Comparison of ENCODE assay signal across 19 cellular contexts in genomic region chr17:73815474-73815873, GRCh38.
DNase-seq lines count a peak whose midpoint lies in the region; ATAC-seq and TF ChIP-seq lines count a peak whose summit lies in the region.
"Had no signal": no experiment of that assay in that cellular context is flagged by ENCODE, and none has a peak within 500 bp of the region (broad histone marks: within the 10 kb centered on the region; RNA-seq: fewer than 3 reads in every experiment).

No MANE protein-coding gene starts in this region.

- no peak overlapping the region for H3K9ac ChIP-seq in neural progenitor cell
- H3K9ac ChIP-seq: BLaER1, KMS-11 had no signal

- intact Hi-C loops in cardiac septum (cut with DNase I) (no loop called here), left ventricle myocardium inferior (cut with micrococcal nuclease) (no loop called here)

- H3K36me3 Mint-ChIP-seq in WTC11 (peaks cover 13% of the 10 kb centered on the region), neural progenitor cell (peaks cover 4% of the 10 kb centered on the region)
- H3K36me3 Mint-ChIP-seq: CD14-positive monocyte; CD4-positive, alpha-beta memory T cell had no signal

- no peak overlapping the region for H3K27ac ChIP-seq in left ventricle myocardium inferior (replicated peaks)
- H3K27ac ChIP-seq in neural progenitor cell = no peak overlapping the region
- H3K27ac ChIP-seq: 22Rv1, A549, BLaER1, KMS-11 had no signal

- H4K20me1 ChIP-seq in neural progenitor cell (ENCODE audit: low read depth) = no peaks in the 10 kb centered on the region
- H4K20me1 ChIP-seq: BLaER1 had no signal

- H3K9me3 Mint-ChIP-seq in WTC11 (peaks cover 13% of the 10 kb centered on the region), neural progenitor cell (peaks cover 16% of the 10 kb centered on the region)
- H3K9me3 Mint-ChIP-seq: CD4-positive, alpha-beta memory T cell had no signal

- POLR2A ChIA-PET in WTC11 (lab: Charles Lee) = no interaction called here

- H3K4me1 Mint-ChIP-seq in WTC11 (peaks cover 26% of the 10 kb centered on the region), neural progenitor cell (peaks cover 8% of the 10 kb centered on the region)
- H3K4me1 Mint-ChIP-seq: CD4-positive, alpha-beta memory T cell had no signal

- peak; percentile 24 for DNase-seq in cardiac septum (ENCODE audit: low spot score)
- DNase-seq in left ventricle myocardium inferior = no peak
- no peak for DNase-seq in WTC11 (ENCODE audit: low spot score)
- peak; percentile 38 for DNase-seq in iPS DF 19.7 (ENCODE audit: low read depth, low spot score)
- peak; percentile 6 for DNase-seq in neural progenitor cell (ENCODE audit: low spot score)
- DNase-seq in omental fat pad (ENCODE audit: low spot score) = no peak
- DNase-seq in AML-193 (lab: John Stamatoyannopoulos, UW) = no peak
- DNase-seq: CD4-positive, alpha-beta memory T cell; DMS153; DMS79; GF-D8; HFFc6 had no signal

- no peaks in the 10 kb centered on the region for H3K27me3 ChIP-seq in left ventricle myocardium inferior (ENCODE audit: low read depth)
- H3K27me3 ChIP-seq in neural progenitor cell = no peaks in the 10 kb centered on the region
- H3K27me3 ChIP-seq: BLaER1 had no signal

- CTCF ChIA-PET in WTC11 (lab: Charles Lee) = interaction anchor here (0.6 to 2.2 kb wide), 8 partner anchors 26 to 303 kb away, joined by 3 to 10 read pairs (median 4); no protein-coding TSS in a partner anchor

- H3K4me3 ChIP-seq in left ventricle myocardium inferior (no peak overlapping the region), neural progenitor cell (no peak overlapping the region)
- H3K4me3 ChIP-seq: A549, BLaER1 had no signal

- no peaks in the 10 kb centered on the region for H3K79me2 ChIP-seq in neural progenitor cell (ENCODE audit: low read depth)

- no peaks in the 10 kb centered on the region for H3K36me3 ChIP-seq in left ventricle myocardium inferior
- no peaks in the 10 kb centered on the region for H3K36me3 ChIP-seq in neural progenitor cell
- H3K36me3 ChIP-seq: BLaER1 had no signal

- H3K27ac Mint-ChIP-seq in WTC11 = no peak overlapping the region
- H3K27ac Mint-ChIP-seq in neural progenitor cell = no peak overlapping the region
- H3K27ac Mint-ChIP-seq: CD14-positive monocyte; CD4-positive, alpha-beta memory T cell; HFFc6 had no signal

- H3K4me2 ChIP-seq in neural progenitor cell = no peak overlapping the region
- H3K4me2 ChIP-seq: A549, BLaER1, KMS-11 had no signal

- H3K4me1 ChIP-seq in left ventricle myocardium inferior = no peaks in the 10 kb centered on the region
- peaks cover 6% of the 10 kb centered on the region for H3K4me1 ChIP-seq in neural progenitor cell
- H3K4me1 ChIP-seq: A549 had no signal

- peak; percentile 79 for ATAC-seq in WTC11
- ATAC-seq in omental fat pad (ENCODE audit: low FRiP score) = no peak
- ATAC-seq in GM18858 (IDR thresholded peaks at IDR 0.05; ENCODE audit: unreplicated experiment) = no peak
- ATAC-seq: A549, HCT116 had no signal

- no peak overlapping the region for H2AFZ ChIP-seq in neural progenitor cell (replicated peaks)

- no peaks in the 10 kb centered on the region for H3K9me3 ChIP-seq in left ventricle myocardium inferior (replicated peaks)
- peaks cover 5% of the 10 kb centered on the region for H3K9me3 ChIP-seq in neural progenitor cell (ENCODE audit: low read depth)

- H3K4me3 Mint-ChIP-seq in WTC11 = no peak overlapping the region
- no peak overlapping the region for H3K4me3 Mint-ChIP-seq in neural progenitor cell
- H3K4me3 Mint-ChIP-seq: CD14-positive monocyte; CD4-positive, alpha-beta memory T cell; HFFc6 had no signal

- H3F3A ChIP-seq in neural progenitor cell (ENCODE audit: low read depth) = peaks cover 2% of the 10 kb centered on the region

- H3K27me3 Mint-ChIP-seq in WTC11 (ENCODE audit: low read depth) = peaks cover 23% of the 10 kb centered on the region
- peaks cover 6% of the 10 kb centered on the region for H3K27me3 Mint-ChIP-seq in neural progenitor cell (ENCODE audit: insufficient read depth, low read depth)
- H3K27me3 Mint-ChIP-seq: CD4-positive, alpha-beta memory T cell had no signal

- TF ChIP-seq CTCF in left ventricle myocardium inferior (IDR thresholded peaks at IDR 0.05; ENCODE audit: borderline replicate concordance) (no peak), WTC11 (IDR thresholded peaks at IDR 0.05) (no peak), neural progenitor cell (IDR thresholded peaks at IDR 0.05) (no peak), omental fat pad (IDR thresholded peaks at IDR 0.05) (no peak)

TF ChIP-seq in WTC11, 78 proteins besides CTCF, POLR2A, EP300 and RAD21 (continues in another document):
- TF ChIP-seq MLX (CRISPR knock-in tag; IDR thresholded peaks at IDR 0.05) = no peak
- TF ChIP-seq ZBTB21 (CRISPR knock-in tag; IDR thresholded peaks at IDR 0.05; ENCODE audit: borderline replicate concordance) = no peak
- TF ChIP-seq ZBTB43 (CRISPR knock-in tag; IDR thresholded peaks at IDR 0.05) = no peak
- TF ChIP-seq ZNF121 (CRISPR knock-in tag; IDR thresholded peaks at IDR 0.05) = no peak
- no peak for TF ChIP-seq OVOL2 (CRISPR knock-in tag; IDR thresholded peaks at IDR 0.05; ENCODE audit: borderline replicate concordance)
- no peak for TF ChIP-seq SMAD4 (CRISPR knock-in tag; IDR thresholded peaks at IDR 0.05)
- TF ChIP-seq ZNF317 (CRISPR knock-in tag; IDR thresholded peaks at IDR 0.05; ENCODE audit: borderline replicate concordance, low read depth) = no peak
- TF ChIP-seq ARID4B (CRISPR knock-in tag; IDR thresholded peaks at IDR 0.05; ENCODE audit: borderline replicate concordance) = no peak
- no peak for TF ChIP-seq JUN (CRISPR knock-in tag; IDR thresholded peaks at IDR 0.05)
- TF ChIP-seq USF1 (CRISPR knock-in tag; IDR thresholded peaks at IDR 0.05) = no peak
- TF ChIP-seq NR3C1 (CRISPR knock-in tag; conservative IDR thresholded peaks at IDR 0.05; ENCODE audit: low read depth) = no peak

Comparison
In these comparisons a context has a peak if more than half of its experiments do, and no peak if none do; other contexts are left out.
1. DNase-seq: peak in cardiac septum (single experiment), iPS DF 19.7 (single experiment) and neural progenitor cell (single experiment); none in left ventricle myocardium inferior (single experiment), WTC11 (single experiment), omental fat pad (single experiment) and AML-193 (0 of 2).